In the genomic region with DNA sequence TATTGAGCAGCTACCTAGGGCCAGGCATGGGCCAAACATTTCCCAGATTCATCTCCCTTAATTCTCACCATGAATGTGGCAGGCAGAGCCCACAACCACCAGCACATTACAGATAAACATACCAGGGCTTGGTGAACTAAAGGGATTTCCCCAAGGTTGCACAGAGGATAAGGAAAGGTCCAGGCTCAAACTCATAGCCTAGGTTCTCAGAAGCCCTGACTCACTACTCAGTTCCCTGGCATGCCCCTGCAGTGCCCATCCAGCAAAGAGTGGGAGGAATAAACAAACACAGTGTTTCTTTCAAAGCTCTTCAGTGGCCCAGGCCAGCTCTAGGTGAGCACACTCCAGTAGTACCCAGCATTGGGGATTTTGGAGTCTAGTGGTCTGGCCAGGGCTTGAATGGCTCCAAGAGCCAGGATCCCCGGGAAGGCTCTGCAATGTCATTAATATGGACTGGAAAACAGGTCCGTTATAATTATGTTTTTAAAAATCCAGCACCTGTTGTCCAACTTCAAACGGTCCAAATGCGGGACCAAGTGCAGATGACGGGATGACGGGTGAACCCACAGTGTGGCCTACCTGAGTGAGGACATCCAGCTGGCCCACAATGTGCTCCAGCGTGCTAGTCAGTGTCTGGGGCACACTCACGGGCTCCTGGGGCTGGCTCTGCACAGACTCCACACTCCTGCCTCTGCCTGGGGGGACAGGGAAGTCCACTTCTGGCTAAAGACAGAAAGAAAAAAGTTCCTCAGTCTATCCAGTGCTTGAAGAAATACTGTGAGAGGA, we compare ENCODE assay signal across 22 cellular contexts. TPM values are rescaled to one million over a fixed set of nuclear protein-coding genes. Genes with fewer than 3 reads are reported as not detected.
DNase-seq lines count a peak whose midpoint lies in the region; ATAC-seq and TF ChIP-seq lines count a peak whose summit lies in the region.
"Had no signal": no experiment of that assay in that cellular context is flagged by ENCODE, and none has a peak within 500 bp of the region (broad histone marks: within the 10 kb centered on the region; RNA-seq: fewer than 3 reads in every experiment).

No MANE protein-coding gene starts in this region.

- no peak overlapping the region for H3K4me3 ChIP-seq in breast epithelium
- H3K4me3 ChIP-seq in sigmoid colon: no peak overlapping the region
- H3K4me3 ChIP-seq: ovary, SK-N-MC had no signal

- no peak for ATAC-seq in activated CD8-positive, alpha-beta T cell treated with anti-CD3 and anti-CD28 coated beads, Interleukin-2, amount 10 ng/mL, durations not matched to agents 7 days and 5 days
- peak; percentile 43 for ATAC-seq in esophagus mucosa
- ATAC-seq in GM21367 (IDR thresholded peaks at IDR 0.05; ENCODE audit: unreplicated experiment): no peak
- ATAC-seq: activated CD8-positive, alpha-beta memory T cell treated with anti-CD3 and anti-CD28 coated beads, Interleukin-2, amount 10 ng/mL, durations not matched to agents 7 days and 5 days; naive thymus-derived CD4-positive, alpha-beta T cell; sciatic nerve had no signal

- no TSS peak for BruUV-seq in MCF 10A (replicated peaks; lab: Mats Ljungman, UMichigan)

- DNase-seq in MCF 10A (ENCODE audit: unreplicated experiment) (peak; percentile 9), breast epithelium (ENCODE audit: low spot score in 2 of 2) (no peak), sigmoid colon (peak; percentile 19), glutamatergic neuron (no peak)
- DNase-seq in activated CD8-positive, alpha-beta T cell treated with anti-CD3 and anti-CD28 coated beads, Interleukin-2, amount 10 ng/mL, durations not matched to agents 7 days and 5 days: no peak
- no peak for DNase-seq in stimulated activated CD4-positive, alpha-beta T cell treated with anti-CD3 and anti-CD28 coated beads, Interleukin-4, amount 100 ng/mL, for 24 hours
- DNase-seq: activated CD8-positive, alpha-beta memory T cell treated with anti-CD3 and anti-CD28 coated beads, Interleukin-2, amount 10 ng/mL, durations not matched to agents 7 days and 5 days; naive thymus-derived CD4-positive, alpha-beta T cell; NCI-H1105; NCI-H1930; NCI-H345; NCI-H774; ovary; RPMI8226; stimulated activated CD4-positive, alpha-beta T cell treated with anti-CD3 and anti-CD28 coated beads, Interleukin-15, amount 100 ng/mL, for 24 hours had no signal

- CTCF ChIA-PET in MCF 10A (lab: Yijun Ruan, JAX): interaction anchor here (0.7 to 2.3 kb wide), 2 partner anchors 27 to 66 kb away, joined by 5 to 9 read pairs; no protein-coding TSS in a partner anchor
- CTCF ChIA-PET in activated CD8-positive, alpha-beta T cell treated with anti-CD3 and anti-CD28 coated beads, Interleukin-2, amount 10 ng/mL, durations not matched to agents 7 days and 5 days (lab: Charles Lee): no interaction called here

- H3K27me3 ChIP-seq in breast epithelium: no peaks in the 10 kb centered on the region
- no peaks in the 10 kb centered on the region for H3K27me3 ChIP-seq in sigmoid colon
- H3K27me3 ChIP-seq: ovary had no signal

- H3K4me1 Mint-ChIP-seq in MCF 10A (ENCODE audit: insufficient read depth, unreplicated experiment) (no peaks in the 10 kb centered on the region), glutamatergic neuron (ENCODE audit: low read depth, unreplicated experiment) (peaks cover 4% of the 10 kb centered on the region)
- H3K4me1 Mint-ChIP-seq in activated CD8-positive, alpha-beta T cell treated with anti-CD3 and anti-CD28 coated beads, Interleukin-2, amount 10 ng/mL, durations not matched to agents 7 days and 5 days (ENCODE audit: low read depth): peaks cover 5% of the 10 kb centered on the region
- H3K4me1 Mint-ChIP-seq: IgD-negative memory B cell had no signal

- no peak for TF ChIP-seq EP300 in sigmoid colon (IDR thresholded peaks at IDR 0.05)

- H3K36me3 Mint-ChIP-seq in MCF 10A (ENCODE audit: insufficient read depth, unreplicated experiment) (no peaks in the 10 kb centered on the region), glutamatergic neuron (ENCODE audit: unreplicated experiment) (peaks cover 8% of the 10 kb centered on the region)
- H3K36me3 Mint-ChIP-seq in activated CD8-positive, alpha-beta T cell treated with anti-CD3 and anti-CD28 coated beads, Interleukin-2, amount 10 ng/mL, durations not matched to agents 7 days and 5 days (ENCODE audit: low read depth): peaks cover 23% of the 10 kb centered on the region
- H3K36me3 Mint-ChIP-seq: IgD-negative memory B cell had no signal

- intact Hi-C loops in MCF 10A (cut with micrococcal nuclease): no loop called here
- intact Hi-C loops in breast epithelium (cut with DNase I; ENCODE audit: low total_unique reads): no loop called here
- intact Hi-C loops in sigmoid colon (cut with DNase I): no loop called here

- POLR2A ChIA-PET in MCF 10A (lab: Yijun Ruan, JAX): interaction anchor here (0.7 kb wide), 1 partner anchor 60 kb away, joined by 3 read pairs; no protein-coding TSS in a partner anchor
- POLR2A ChIA-PET in activated CD8-positive, alpha-beta T cell treated with anti-CD3 and anti-CD28 coated beads, Interleukin-2, amount 10 ng/mL, durations not matched to agents 7 days and 5 days (lab: Charles Lee): no interaction called here

- TF ChIP-seq POLR2A in breast epithelium (IDR thresholded peaks at IDR 0.05): no peak
- no peak for TF ChIP-seq POLR2A in sigmoid colon (IDR thresholded peaks at IDR 0.05)

- H3K9me3 ChIP-seq in breast epithelium (no peaks in the 10 kb centered on the region), sigmoid colon (peaks cover 0 to 3% (median 0%) of the 10 kb centered on the region in 4 donors)
- H3K9me3 ChIP-seq: ovary had no signal

- TF ChIP-seq CTCF in MCF 10A (IDR thresholded peaks at IDR 0.05; ENCODE audit: unreplicated experiment): no peak
- TF ChIP-seq CTCF in breast epithelium (IDR thresholded peaks at IDR 0.05): no peak
- TF ChIP-seq CTCF in sigmoid colon (IDR thresholded peaks at IDR 0.05): no peak
- TF ChIP-seq CTCF in glutamatergic neuron (IDR thresholded peaks at IDR 0.05; ENCODE audit: partially characterized antibody, unreplicated experiment): no peak

- no peak overlapping the region for H3K4me3 Mint-ChIP-seq in MCF 10A (ENCODE audit: unreplicated experiment)
- no peak overlapping the region for H3K4me3 Mint-ChIP-seq in activated CD8-positive, alpha-beta T cell treated with anti-CD3 and anti-CD28 coated beads, Interleukin-2, amount 10 ng/mL, durations not matched to agents 7 days and 5 days
- H3K4me3 Mint-ChIP-seq in glutamatergic neuron (ENCODE audit: unreplicated experiment): no peak overlapping the region
- H3K4me3 Mint-ChIP-seq: activated CD8-positive, alpha-beta memory T cell treated with anti-CD3 and anti-CD28 coated beads, Interleukin-2, amount 10 ng/mL, durations not matched to agents 7 days and 5 days; mesothelial cell of epicardium; naive thymus-derived CD4-positive, alpha-beta T cell; T-helper 1 cell treated with Interleukin-12 subunit alpha and Interleukin-12 subunit beta and Interleukin-4 antibody, amounts not matched to agents 30 μg/mL and 1 μg/mL, for 36 hours had no signal

- 96 to 97% methylated on average over 8 of the region's 8 CpGs for WGBS in sigmoid colon, 2 donors

- no peaks in the 10 kb centered on the region for H3K27me3 Mint-ChIP-seq in MCF 10A (ENCODE audit: insufficient read depth, unreplicated experiment)
- H3K27me3 Mint-ChIP-seq in activated CD8-positive, alpha-beta T cell treated with anti-CD3 and anti-CD28 coated beads, Interleukin-2, amount 10 ng/mL, durations not matched to agents 7 days and 5 days (ENCODE audit: low read depth): no peaks in the 10 kb centered on the region
- peaks cover 5% of the 10 kb centered on the region for H3K27me3 Mint-ChIP-seq in glutamatergic neuron (ENCODE audit: unreplicated experiment)
- H3K27me3 Mint-ChIP-seq: activated CD8-positive, alpha-beta memory T cell treated with anti-CD3 and anti-CD28 coated beads, Interleukin-2, amount 10 ng/mL, durations not matched to agents 7 days and 5 days; IgD-negative memory B cell; naive thymus-derived CD4-positive, alpha-beta T cell had no signal

- H3K4me1 ChIP-seq in breast epithelium (no peaks in the 10 kb centered on the region), sigmoid colon (no peaks in the 10 kb centered on the region)

- H3K27ac Mint-ChIP-seq in MCF 10A (ENCODE audit: low read depth, unreplicated experiment) (peak overlapping the region; percentile 58), glutamatergic neuron (ENCODE audit: unreplicated experiment) (no peak overlapping the region)
- H3K27ac Mint-ChIP-seq in activated CD8-positive, alpha-beta T cell treated with anti-CD3 and anti-CD28 coated beads, Interleukin-2, amount 10 ng/mL, durations not matched to agents 7 days and 5 days: peak overlapping the region; percentile 36
- H3K27ac Mint-ChIP-seq: activated CD8-positive, alpha-beta memory T cell treated with anti-CD3 and anti-CD28 coated beads, Interleukin-2, amount 10 ng/mL, durations not matched to agents 7 days and 5 days; IgD-negative memory B cell; mesothelial cell of epicardium; T-helper 1 cell treated with Interleukin-12 subunit alpha and Interleukin-12 subunit beta and Interleukin-4 antibody, amounts not matched to agents 30 μg/mL and 1 μg/mL, for 36 hours had no signal

- no peaks in the 10 kb centered on the region for H3K36me3 ChIP-seq in breast epithelium
- no peaks in the 10 kb centered on the region for H3K36me3 ChIP-seq in sigmoid colon
- H3K36me3 ChIP-seq: ovary had no signal

- H3K27ac ChIP-seq in breast epithelium: no peak overlapping the region
- H3K27ac ChIP-seq in sigmoid colon: no peak overlapping the region
- H3K27ac ChIP-seq: ovary, SK-N-MC had no signal

- H3K9me3 Mint-ChIP-seq in MCF 10A (ENCODE audit: unreplicated experiment) (no peaks in the 10 kb centered on the region), glutamatergic neuron (ENCODE audit: unreplicated experiment) (peaks cover 5% of the 10 kb centered on the region)
- peaks cover under 1% of the 10 kb centered on the region for H3K9me3 Mint-ChIP-seq in activated CD8-positive, alpha-beta T cell treated with anti-CD3 and anti-CD28 coated beads, Interleukin-2, amount 10 ng/mL, durations not matched to agents 7 days and 5 days (ENCODE audit: insufficient read depth)

RNA-seq across cellular contexts. Expression of gene DUSP7, which starts 39.8 kb away (rescaled TPM):
- total RNA-seq in MCF 10A (2022) (67.4 and 69.1 TPM in 2 replicates), breast epithelium (10 to 100 TPM in 1 of 3 donors, 1 to 10 TPM in 2; 7.0 to 11.1 (median 8.6) TPM), esophagus mucosa (62.6 TPM), sigmoid colon (1 to 10 TPM; 6.3 to 7.5 (median 7.0) TPM), glutamatergic neuron (ENCODE audit: unreplicated experiment) (9.5 TPM)
- total RNA-seq in activated CD8-positive, alpha-beta T cell treated with anti-CD3 and anti-CD28 coated beads, Interleukin-2, amount 10 ng/mL, durations not matched to agents 7 days and 5 days: 10 to 100 TPM; 37.4 to 39.1 TPM
- 1 to 10 TPM; 3.0 to 7.6 (median 4.2) TPM for polyA plus RNA-seq in sigmoid colon

RNA-seq across cellular contexts. Expression of gene POC1A, which starts 58.0 kb away (rescaled TPM):
- 7.5 and 9.8 TPM in 2 replicates for total RNA-seq in MCF 10A (2022)
- 1 to 10 TPM; 1.9 to 2.7 (median 2.6) TPM for total RNA-seq in breast epithelium
- 10 to 100 TPM; 31.7 to 32.3 TPM for total RNA-seq in activated CD8-positive, alpha-beta T cell treated with anti-CD3 and anti-CD28 coated beads, Interleukin-2, amount 10 ng/mL, durations not matched to agents 7 days and 5 days
- 8.4 TPM for total RNA-seq in esophagus mucosa
- total RNA-seq in sigmoid colon: 1 to 10 TPM in 3 of 4 donors, under 1 TPM in 1; 0.66 to 1.7 (median 1.2) TPM
- polyA plus RNA-seq in sigmoid colon: 10 to 100 TPM in 1 of 3 donors, 1 to 10 TPM in 2; 3.6 to 15.8 (median 7.6) TPM
- 3.2 TPM for total RNA-seq in glutamatergic neuron (ENCODE audit: unreplicated experiment)

Comparison
In these comparisons a context has a peak if more than half of its experiments do, and no peak if none do; other contexts are left out.
1. DNase-seq: peak in MCF 10A (single experiment) and sigmoid colon (single experiment); none in breast epithelium (0 of 2), activated CD8-positive, alpha-beta T cell treated with anti-CD3 and anti-CD28 coated beads, Interleukin-2, amount 10 ng/mL, durations not matched to agents 7 days and 5 days (single experiment), glutamatergic neuron (single experiment) and stimulated activated CD4-positive, alpha-beta T cell treated with anti-CD3 and anti-CD28 coated beads, Interleukin-4, amount 100 ng/mL, for 24 hours (single experiment).